20 cellular contexts compared by ENCODE assay signal in genomic region chr19:43107401-43107800, GRCh38. TPM values are rescaled to one million over a fixed set of nuclear protein-coding genes. Genes with fewer than 3 reads are reported as not detected.
"Had no signal": no experiment of that assay in that cellular context is flagged by ENCODE, and none has a peak within 500 bp of the region (broad histone marks: within the 10 kb centered on the region; RNA-seq: fewer than 3 reads in every experiment).

No MANE protein-coding gene starts in this region.

RNA-seq across cellular contexts. Expression of gene PSG2, which starts 24.9 kb away (rescaled TPM):
- total RNA-seq: naive thymus-derived CD8-positive, alpha-beta T cell; natural killer cell treated with Interleukin-12 subunit alpha and Interleukin-12 subunit beta and Interleukin-15 and Interleukin-18, amount 100 ng/mL, for 72 hours; neural crest cell; omental fat pad; osteocyte; progenitor cell of endocrine pancreas; psoas muscle; renal cortical epithelial cell; right cardiac atrium; right lobe of liver; skeletal muscle tissue; stomach; subcutaneous adipose tissue; temporal lobe; thoracic aorta; thyroid gland; tibial nerve; upper lobe of left lung; ureter; vagina had no signal
- polyA plus RNA-seq: naive thymus-derived CD8-positive, alpha-beta T cell; psoas muscle; right cardiac atrium; stomach had no signal
